ENCODE assay signal across 8 cellular contexts in the genomic region with DNA sequence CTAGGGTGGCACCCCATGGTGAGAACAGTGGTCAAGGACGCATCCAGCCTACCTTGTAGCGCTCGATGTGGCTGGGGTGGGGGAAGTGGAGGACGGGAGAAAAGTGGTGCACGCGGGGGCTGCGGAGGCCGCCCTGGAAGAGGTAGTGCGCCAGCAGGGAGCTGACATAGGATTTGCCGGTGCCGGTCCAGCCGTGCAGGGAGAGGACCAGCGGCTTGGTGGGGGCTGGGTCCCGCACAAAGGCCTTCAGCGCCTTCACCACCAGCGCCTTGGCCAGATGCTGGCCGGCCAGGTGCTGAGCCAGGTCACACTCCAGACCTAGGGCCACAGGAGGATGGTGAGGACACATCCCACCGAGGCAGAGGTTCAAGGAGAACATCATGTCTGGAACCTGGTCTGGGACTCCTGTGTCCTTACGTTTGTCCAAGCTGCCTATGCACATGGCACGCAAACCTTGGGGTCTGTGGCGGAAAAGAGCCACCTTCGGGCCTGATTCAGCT. TPM values are rescaled to one million over a fixed set of nuclear protein-coding genes. Genes with fewer than 3 reads are reported as not detected.
DNase-seq lines count a peak whose midpoint lies in the region; ATAC-seq and TF ChIP-seq lines count a peak whose summit lies in the region.

No MANE protein-coding gene starts in this region.

- H3K4me1 ChIP-seq in HAP-1 (peaks cover 8% of the 10 kb centered on the region), skeletal muscle satellite cell (ENCODE audit: control insufficient read depth, insufficient read depth, low read length) (peaks cover 10% of the 10 kb centered on the region)

- no peaks in the 10 kb centered on the region for H3K36me3 Mint-ChIP-seq in WTC11
- H3K36me3 Mint-ChIP-seq in glutamatergic neuron (ENCODE audit: unreplicated experiment), result peaks cover 5% of the 10 kb centered on the region

- TF ChIP-seq POLR2A in GM18505 (IDR thresholded peaks at IDR 0.05; ENCODE audit: borderline replicate concordance, extremely low read depth, insufficient read depth, insufficient read length), result no peak

- H3K9me3 ChIP-seq in HAP-1 (no peaks in the 10 kb centered on the region), skeletal muscle satellite cell (replicated peaks; ENCODE audit: low read length) (no peaks in the 10 kb centered on the region)

- TF ChIP-seq CTCF in WTC11 (IDR thresholded peaks at IDR 0.05) (peak; percentile 98; the same call in 1 of the 2 replicates), glutamatergic neuron (IDR thresholded peaks at IDR 0.05; ENCODE audit: partially characterized antibody, unreplicated experiment) (no peak)

- H3K27me3 Mint-ChIP-seq in WTC11 (ENCODE audit: low read depth) (peaks cover 7% of the 10 kb centered on the region), glutamatergic neuron (ENCODE audit: unreplicated experiment) (peaks cover 6% of the 10 kb centered on the region)

- peak overlapping the region; percentile 81 for H3K9ac ChIP-seq in skeletal muscle satellite cell (ENCODE audit: low read depth, low read length)

- POLR2A ChIA-PET in WTC11 (lab: Charles Lee), result interaction anchor here (0.6 to 1.5 kb wide), 7 partner anchors 28 to 1781 kb away, joined by 3 to 9 read pairs (median 4); a partner anchor contains a TSS

- no peaks in the 10 kb centered on the region for H3K9me3 Mint-ChIP-seq in WTC11
- H3K9me3 Mint-ChIP-seq in glutamatergic neuron (ENCODE audit: unreplicated experiment), result peaks cover 2% of the 10 kb centered on the region

- peak overlapping the region; percentile 65 for H3K4me3 Mint-ChIP-seq in WTC11
- H3K4me3 Mint-ChIP-seq in glutamatergic neuron (ENCODE audit: unreplicated experiment), result peak overlapping the region; percentile 67

- ATAC-seq in WTC11 (peak; percentile 3), GM18909 (IDR thresholded peaks at IDR 0.05; ENCODE audit: poor library complexity, unreplicated experiment) (no peak), GM18505 (IDR thresholded peaks at IDR 0.05; ENCODE audit: unreplicated experiment) (no peak)

- no peaks in the 10 kb centered on the region for H3K27me3 ChIP-seq in HAP-1 (ENCODE audit: low read depth)
- peaks cover 11% of the 10 kb centered on the region for H3K27me3 ChIP-seq in skeletal muscle satellite cell (ENCODE audit: control insufficient read depth, insufficient read depth, low read length)

- H3K4me1 Mint-ChIP-seq in WTC11 (peaks cover 11% of the 10 kb centered on the region), glutamatergic neuron (ENCODE audit: low read depth, unreplicated experiment) (peaks cover 4% of the 10 kb centered on the region)

- peak overlapping the region; percentile 57 for H3K4me3 ChIP-seq in HAP-1
- H3K4me3 ChIP-seq in skeletal muscle satellite cell (ENCODE audit: low read length), result peak overlapping the region; percentile 78

- DNase-seq in HAP-1 (ENCODE audit: low spot score in 2 of 2) (no peak), WTC11 (ENCODE audit: low spot score) (peak; percentile 35), glutamatergic neuron (no peak), occipital lobe (lab: John Stamatoyannopoulos, UW) (no peak), NCI-H1092 treated with DMSO at 0.1 percent for 48 hours (lab: John Stamatoyannopoulos, UW) (no peak)

- CTCF ChIA-PET in WTC11 (lab: Charles Lee), result interaction anchor here (0.6 to 4.5 kb wide), 123 partner anchors 9 to 887 kb away, joined by 3 to 80 read pairs (median 6); a partner anchor contains a TSS

- H3K27ac Mint-ChIP-seq in WTC11 (no peak overlapping the region), glutamatergic neuron (ENCODE audit: unreplicated experiment) (peak overlapping the region; percentile 43)

- H3K4me2 ChIP-seq in skeletal muscle satellite cell (ENCODE audit: low read length), result peak overlapping the region; percentile 90

- in situ Hi-C loops in HAP-1 (cut with MboI; ENCODE audit: low sequenced_read_pairs), result loop anchor here (10.0 kb wide), 1 partner anchor 181 kb away; a partner anchor contains a TSS

- H3K36me3 ChIP-seq in HAP-1 (replicated peaks) (no peaks in the 10 kb centered on the region), skeletal muscle satellite cell (ENCODE audit: insufficient read depth, low read length) (no peaks in the 10 kb centered on the region)

TF ChIP-seq in WTC11, 78 proteins besides CTCF, POLR2A, EP300 and RAD21 (continues in another document):
- TF ChIP-seq, protein P1, sequence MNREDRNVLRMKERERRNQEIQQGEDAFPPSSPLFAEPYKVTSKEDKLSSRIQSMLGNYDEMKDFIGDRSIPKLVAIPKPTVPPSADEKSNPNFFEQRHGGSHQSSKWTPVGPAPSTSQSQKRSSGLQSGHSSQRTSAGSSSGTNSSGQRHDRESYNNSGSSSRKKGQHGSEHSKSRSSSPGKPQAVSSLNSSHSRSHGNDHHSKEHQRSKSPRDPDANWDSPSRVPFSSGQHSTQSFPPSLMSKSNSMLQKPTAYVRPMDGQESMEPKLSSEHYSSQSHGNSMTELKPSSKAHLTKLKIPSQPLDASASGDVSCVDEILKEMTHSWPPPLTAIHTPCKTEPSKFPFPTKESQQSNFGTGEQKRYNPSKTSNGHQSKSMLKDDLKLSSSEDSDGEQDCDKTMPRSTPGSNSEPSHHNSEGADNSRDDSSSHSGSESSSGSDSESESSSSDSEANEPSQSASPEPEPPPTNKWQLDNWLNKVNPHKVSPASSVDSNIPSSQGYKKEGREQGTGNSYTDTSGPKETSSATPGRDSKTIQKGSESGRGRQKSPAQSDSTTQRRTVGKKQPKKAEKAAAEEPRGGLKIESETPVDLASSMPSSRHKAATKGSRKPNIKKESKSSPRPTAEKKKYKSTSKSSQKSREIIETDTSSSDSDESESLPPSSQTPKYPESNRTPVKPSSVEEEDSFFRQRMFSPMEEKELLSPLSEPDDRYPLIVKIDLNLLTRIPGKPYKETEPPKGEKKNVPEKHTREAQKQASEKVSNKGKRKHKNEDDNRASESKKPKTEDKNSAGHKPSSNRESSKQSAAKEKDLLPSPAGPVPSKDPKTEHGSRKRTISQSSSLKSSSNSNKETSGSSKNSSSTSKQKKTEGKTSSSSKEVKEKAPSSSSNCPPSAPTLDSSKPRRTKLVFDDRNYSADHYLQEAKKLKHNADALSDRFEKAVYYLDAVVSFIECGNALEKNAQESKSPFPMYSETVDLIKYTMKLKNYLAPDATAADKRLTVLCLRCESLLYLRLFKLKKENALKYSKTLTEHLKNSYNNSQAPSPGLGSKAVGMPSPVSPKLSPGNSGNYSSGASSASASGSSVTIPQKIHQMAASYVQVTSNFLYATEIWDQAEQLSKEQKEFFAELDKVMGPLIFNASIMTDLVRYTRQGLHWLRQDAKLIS (CRISPR knock-in tag; IDR thresholded peaks at IDR 0.05; ENCODE audit: borderline replicate concordance), result no peak
- no peak for TF ChIP-seq TEAD1 (CRISPR knock-in tag; IDR thresholded peaks at IDR 0.05)
- no peak for TF ChIP-seq CREM (CRISPR knock-in tag; IDR thresholded peaks at IDR 0.05)
- TF ChIP-seq, protein P2, sequence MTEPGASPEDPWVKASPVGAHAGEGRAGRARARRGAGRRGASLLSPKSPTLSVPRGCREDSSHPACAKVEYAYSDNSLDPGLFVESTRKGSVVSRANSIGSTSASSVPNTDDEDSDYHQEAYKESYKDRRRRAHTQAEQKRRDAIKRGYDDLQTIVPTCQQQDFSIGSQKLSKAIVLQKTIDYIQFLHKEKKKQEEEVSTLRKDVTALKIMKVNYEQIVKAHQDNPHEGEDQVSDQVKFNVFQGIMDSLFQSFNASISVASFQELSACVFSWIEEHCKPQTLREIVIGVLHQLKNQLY (CRISPR knock-in tag; IDR thresholded peaks at IDR 0.05), result no peak
- no peak for TF ChIP-seq IRF2 (CRISPR knock-in tag; IDR thresholded peaks at IDR 0.05; ENCODE audit: borderline replicate concordance, low read depth)
- no peak for TF ChIP-seq ZNF219 (CRISPR knock-in tag; IDR thresholded peaks at IDR 0.05; ENCODE audit: borderline replicate concordance)
- TF ChIP-seq CBFB (CRISPR knock-in tag; IDR thresholded peaks at IDR 0.05; ENCODE audit: low read depth), result no peak
- no peak for TF ChIP-seq ATF1 (CRISPR knock-in tag; IDR thresholded peaks at IDR 0.05)
- no peak for TF ChIP-seq ESRRA (CRISPR knock-in tag; IDR thresholded peaks at IDR 0.05; ENCODE audit: borderline replicate concordance)
- TF ChIP-seq ZNF396 (CRISPR knock-in tag; IDR thresholded peaks at IDR 0.05; ENCODE audit: borderline replicate concordance), result no peak
- no peak for TF ChIP-seq MXD4 (CRISPR knock-in tag; IDR thresholded peaks at IDR 0.05; ENCODE audit: borderline replicate concordance)
- no peak for TF ChIP-seq GABPB1 (CRISPR knock-in tag; IDR thresholded peaks at IDR 0.05)
- no peak for TF ChIP-seq ZNF423 (CRISPR knock-in tag; IDR thresholded peaks at IDR 0.05)
- TF ChIP-seq, protein P3, sequence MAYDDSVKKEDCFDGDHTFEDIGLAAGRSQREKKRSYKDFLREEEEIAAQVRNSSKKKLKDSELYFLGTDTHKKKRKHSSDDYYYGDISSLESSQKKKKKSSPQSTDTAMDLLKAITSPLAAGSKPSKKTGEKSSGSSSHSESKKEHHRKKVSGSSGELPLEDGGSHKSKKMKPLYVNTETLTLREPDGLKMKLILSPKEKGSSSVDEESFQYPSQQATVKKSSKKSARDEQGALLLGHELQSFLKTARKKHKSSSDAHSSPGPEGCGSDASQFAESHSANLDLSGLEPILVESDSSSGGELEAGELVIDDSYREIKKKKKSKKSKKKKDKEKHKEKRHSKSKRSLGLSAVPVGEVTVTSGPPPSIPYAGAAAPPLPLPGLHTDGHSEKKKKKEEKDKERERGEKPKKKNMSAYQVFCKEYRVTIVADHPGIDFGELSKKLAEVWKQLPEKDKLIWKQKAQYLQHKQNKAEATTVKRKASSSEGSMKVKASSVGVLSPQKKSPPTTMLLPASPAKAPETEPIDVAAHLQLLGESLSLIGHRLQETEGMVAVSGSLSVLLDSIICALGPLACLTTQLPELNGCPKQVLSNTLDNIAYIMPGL (CRISPR knock-in tag; IDR thresholded peaks at IDR 0.05), result no peak

RNA-seq across cellular contexts. Expression of a gene that starts 0.8 kb away (rescaled TPM):
- total RNA-seq in WTC11 (2021), result 14.4 to 19.4 TPM (median 16.6 TPM) in 3 replicates
- total RNA-seq in glutamatergic neuron (ENCODE audit: unreplicated experiment), result 27.5 TPM
- 3.3 and 3.8 TPM in 2 replicates for total RNA-seq in skeletal muscle satellite cell (2012; rRNA removed)
- total RNA-seq in occipital lobe, result 7.0 TPM

RNA-seq across cellular contexts. Expression of a gene that starts 18.4 kb away (rescaled TPM):
- total RNA-seq in WTC11 (2021) (not detected in 3 replicates), glutamatergic neuron (ENCODE audit: unreplicated experiment) (not detected), occipital lobe (not detected)
- not detected in 2 replicates for total RNA-seq in skeletal muscle satellite cell (2012; rRNA removed)

RNA-seq across cellular contexts. Expression of a gene that starts 18.8 kb away (rescaled TPM):
- total RNA-seq in WTC11 (2021), result 13.1 to 16.9 TPM (median 13.9 TPM) in 3 replicates
- total RNA-seq in glutamatergic neuron (ENCODE audit: unreplicated experiment), result 10.1 TPM
- 33.6 and 38.0 TPM in 2 replicates for total RNA-seq in skeletal muscle satellite cell (2012; rRNA removed)
- 5.0 TPM for total RNA-seq in occipital lobe

RNA-seq across cellular contexts. Expression of a gene that starts 27.5 kb away (rescaled TPM):
- total RNA-seq in WTC11 (2021) (0.07 to 0.22 TPM in 2 of 3 replicates, not detected in the other), glutamatergic neuron (ENCODE audit: unreplicated experiment) (0.61 TPM), occipital lobe (0.16 TPM)
- total RNA-seq in skeletal muscle satellite cell (2012; rRNA removed), result not detected in 2 replicates

RNA-seq across cellular contexts. Expression of a gene that starts 44.2 kb away (rescaled TPM):
- total RNA-seq in WTC11 (2021) (3.3 to 5.4 TPM (median 3.4 TPM) in 3 replicates), glutamatergic neuron (ENCODE audit: unreplicated experiment) (71.7 TPM), occipital lobe (5.1 TPM)
- total RNA-seq in skeletal muscle satellite cell (2012; rRNA removed), result 0.25 TPM in 1 of 2 replicates, not detected in the other
